ENCODE assay signal across 8 cellular contexts in the genomic region with DNA sequence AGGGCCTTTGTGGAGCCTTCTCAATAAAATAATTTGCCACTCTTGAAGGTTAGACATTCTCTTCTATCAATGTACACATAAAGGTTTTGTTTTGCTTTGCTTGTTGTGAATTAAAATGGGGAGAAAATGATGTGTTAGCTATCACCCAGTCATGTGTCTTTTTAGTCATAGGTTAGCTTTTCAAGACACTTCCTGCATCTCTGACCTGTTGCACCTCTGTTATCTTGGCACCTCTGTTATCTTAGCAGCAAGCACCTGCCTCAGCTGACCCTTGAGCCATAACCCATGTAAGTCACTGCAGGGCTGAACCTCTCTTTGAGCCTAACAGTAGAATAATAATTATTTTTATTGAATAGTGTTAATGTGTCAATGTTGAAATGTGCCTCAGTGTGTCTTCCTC. TPM values are rescaled to one million over a fixed set of nuclear protein-coding genes. Genes with fewer than 3 reads are reported as not detected.
DNase-seq lines count a peak whose midpoint lies in the region; ATAC-seq and TF ChIP-seq lines count a peak whose summit lies in the region.

No MANE protein-coding gene starts in this region.

- H3K27ac Mint-ChIP-seq in naive B cell = peak overlapping the region in 1 of 6 donors; percentile 10

- H3K27me3 Mint-ChIP-seq in naive B cell = peaks cover 0 to 24% (median 8%) of the 10 kb centered on the region in 3 donors

- in situ Hi-C loops in ACHN (cut with HindIII; ENCODE audit: low pct_ligation_motif_present, low pct_unique_long_range_greater_than_20kb, low sequenced_read_pairs) = no loop called here

- no peaks in the 10 kb centered on the region for H3K36me3 Mint-ChIP-seq in naive B cell

- peaks cover 0 to 4% (median 0%) of the 10 kb centered on the region in 7 donors for H3K9me3 Mint-ChIP-seq in naive B cell

- DNase-seq in ACHN = peak; percentile 45
- peak; percentile 4 for DNase-seq in HuH-7.5 (ENCODE audit: low spot score)
- no peak for DNase-seq in coronary artery (ENCODE audit: low spot score)
- no peak for DNase-seq in naive B cell
- DNase-seq in DMS 273 (lab: John Stamatoyannopoulos, UW; ENCODE audit: unreplicated experiment) = no peak
- DNase-seq in stimulated activated CD4-positive, alpha-beta T cell treated with anti-CD3 and anti-CD28 coated beads, Interleukin-4, amount 100 ng/mL, for 24 hours = no peak
- DNase-seq in hippocampal formation (lab: John Stamatoyannopoulos, UW) = no peak
- no peak for DNase-seq in activated CD4-positive, alpha-beta T cell treated with anti-CD3 and anti-CD28 coated beads, Interleukin-2, amount 50 U/mL, for 48 hours

- peak overlapping the region in 7 of 8 donors; percentile 2 to 78 (median 13) for H3K4me3 Mint-ChIP-seq in naive B cell

- peaks cover 15 to 18% (median 16%) of the 10 kb centered on the region in 3 donors for H3K4me1 Mint-ChIP-seq in naive B cell

- ATAC-seq in naive B cell (ENCODE audit: low read depth in 2 of 2) = no peak

- H3K27ac ChIP-seq in coronary artery = peak overlapping the region in 1 of 2 donors; percentile 56

- peak overlapping the region; percentile 62 for H3K4me3 ChIP-seq in coronary artery

- TF ChIP-seq CTCF in coronary artery (IDR thresholded peaks at IDR 0.05) = no peak

RNA-seq across cellular contexts. Expression of a gene that starts 1.0 kb away (rescaled TPM):
- polyA plus RNA-seq in naive B cell (ENCODE audit: low read depth in 6 of 6) = not detected

RNA-seq across cellular contexts. Expression of a gene that starts 38.5 kb away (rescaled TPM):
- polyA plus RNA-seq in naive B cell (ENCODE audit: low read depth in 6 of 6) = under 1 TPM in 4 of 6 donors, not detected in 2; 0.04 to 0.23 (median 0.20) TPM

Comparison
In these comparisons a context has a peak if more than half of its experiments do, and no peak if none do; other contexts are left out.
1. DNase-seq: peak in ACHN (single experiment) and HuH-7.5 (single experiment); none in coronary artery (single experiment), naive B cell (single experiment), DMS 273 (single experiment), stimulated activated CD4-positive, alpha-beta T cell treated with anti-CD3 and anti-CD28 coated beads, Interleukin-4, amount 100 ng/mL, for 24 hours (single experiment), hippocampal formation (0 of 2) and activated CD4-positive, alpha-beta T cell treated with anti-CD3 and anti-CD28 coated beads, Interleukin-2, amount 50 U/mL, for 48 hours (0 of 2).